In genomic region chr22:19361501-19362103, GRCh38 we compare ENCODE assay signal across 11 cellular contexts.
A peak's percentile ranks its signal among the peaks of the same experiment; 100 is the strongest.
DNase-seq lines count a peak whose midpoint lies in the region; ATAC-seq, FAIRE-seq and TF ChIP-seq lines count a peak whose summit lies in the region.
"Had no signal": no experiment of that assay in that cellular context is flagged by ENCODE, and none has a peak within 500 bp of the region (broad histone marks: within the 10 kb centered on the region; RNA-seq: fewer than 3 reads in every experiment).

No MANE protein-coding gene starts in this region.

- no peak overlapping the region for H3K4me3 Mint-ChIP-seq in activated naive CD4-positive, alpha-beta T cell treated with anti-CD3 and anti-CD28 coated beads for 36 hours

- no peak for TF ChIP-seq RAD21 in Ishikawa (IDR thresholded peaks at IDR 0.05; ENCODE audit: low read depth)

- H3K36me3 Mint-ChIP-seq in activated naive CD4-positive, alpha-beta T cell treated with anti-CD3 and anti-CD28 coated beads for 36 hours (ENCODE audit: low read depth), result peaks cover 33% of the 10 kb centered on the region

- H3K9me3 Mint-ChIP-seq in activated naive CD4-positive, alpha-beta T cell treated with anti-CD3 and anti-CD28 coated beads for 36 hours, result no peaks in the 10 kb centered on the region

- H3K9me3 ChIP-seq in mucosa of descending colon (no peaks in the 10 kb centered on the region), tibial artery (no peaks in the 10 kb centered on the region), smooth muscle cell (replicated peaks; ENCODE audit: low read depth) (no peaks in the 10 kb centered on the region)

- TF ChIP-seq CTCF in mucosa of descending colon (IDR thresholded peaks at IDR 0.05) (no peak), tibial artery (IDR thresholded peaks at IDR 0.05) (no peak), smooth muscle cell (IDR thresholded peaks at IDR 0.05; ENCODE audit: borderline replicate concordance, insufficient read depth, poor library complexity, severe bottlenecking) (no peak)

- no peak overlapping the region for H2AFZ ChIP-seq in smooth muscle cell (ENCODE audit: low read depth)

- no peak overlapping the region for H3K4me2 ChIP-seq in smooth muscle cell

- H3K27ac ChIP-seq in tibial artery (no peak overlapping the region), smooth muscle cell (ENCODE audit: low read depth) (no peak overlapping the region)
- H3K27ac ChIP-seq: VCaP had no signal

- TF ChIP-seq EP300 in Ishikawa (IDR thresholded peaks at IDR 0.05; ENCODE audit: borderline replicate concordance), result no peak

- CTCF ChIA-PET in activated naive CD4-positive, alpha-beta T cell treated with anti-CD3 and anti-CD28 coated beads for 36 hours (lab: Charles Lee), result interaction anchor here (0.6 kb wide), 1 partner anchor 1413 kb away, joined by 3 read pairs; no protein-coding TSS in a partner anchor

- no peaks in the 10 kb centered on the region for H4K20me1 ChIP-seq in smooth muscle cell (ENCODE audit: low read depth)

- H3K27me3 ChIP-seq in tibial artery, result no peaks in the 10 kb centered on the region
- H3K27me3 ChIP-seq in smooth muscle cell (ENCODE audit: low read depth), result no peaks in the 10 kb centered on the region

- FAIRE-seq in GM18507 (lab: Jason Lieb, UNC), result peak; percentile 94
- FAIRE-seq: bronchial epithelial cell, islet of Langerhans had no signal

- H3K4me1 Mint-ChIP-seq in activated naive CD4-positive, alpha-beta T cell treated with anti-CD3 and anti-CD28 coated beads for 36 hours (ENCODE audit: low read depth), result no peaks in the 10 kb centered on the region

- intact Hi-C loops in mucosa of descending colon (cut with DNase I, micrococcal nuclease) (no loop called here), tibial artery (cut with DNase I; ENCODE audit: low total_unique reads) (no loop called here)
- intact Hi-C loops in activated naive CD4-positive, alpha-beta T cell treated with anti-CD3 and anti-CD28 coated beads for 36 hours (cut with micrococcal nuclease), result no loop called here

- DNase-seq in GM18507 (ENCODE audit: extremely low spot score, insufficient read length, low read depth) (peak; percentile 42), mucosa of descending colon (no peak), tibial artery (no peak), smooth muscle cell (lab: John Stamatoyannopoulos, UW; ENCODE audit: unreplicated experiment) (no peak)
- no peak for DNase-seq in activated CD4-positive, alpha-beta T cell treated with anti-CD3 and anti-CD28 coated beads for 1 hour
- no peak for DNase-seq in activated naive CD4-positive, alpha-beta T cell treated with anti-CD3 and anti-CD28 coated beads for 36 hours

- no peaks in the 10 kb centered on the region for H3K79me2 ChIP-seq in smooth muscle cell (ENCODE audit: low read depth)

- no peaks in the 10 kb centered on the region for H3K27me3 Mint-ChIP-seq in activated naive CD4-positive, alpha-beta T cell treated with anti-CD3 and anti-CD28 coated beads for 36 hours (ENCODE audit: low read depth)

- H3K4me1 ChIP-seq in mucosa of descending colon (ENCODE audit: low read depth) (no peaks in the 10 kb centered on the region), tibial artery (no peaks in the 10 kb centered on the region), smooth muscle cell (ENCODE audit: low read depth) (no peaks in the 10 kb centered on the region)

- WGBS in smooth muscle cell (ENCODE audit: low lambda C conversion rate), result 97% methylated on average over 7 of the region's 7 CpGs

- no peaks in the 10 kb centered on the region for H3F3A ChIP-seq in smooth muscle cell (ENCODE audit: low read depth)

- ATAC-seq in GM21825 (IDR thresholded peaks at IDR 0.05; ENCODE audit: unreplicated experiment), result peak; percentile 66
- ATAC-seq in mucosa of descending colon, result peak; percentile 54

- H3K9ac ChIP-seq in smooth muscle cell (ENCODE audit: low read depth), result no peak overlapping the region

- no peak overlapping the region for H3K27ac Mint-ChIP-seq in activated naive CD4-positive, alpha-beta T cell treated with anti-CD3 and anti-CD28 coated beads for 36 hours

- H3K36me3 ChIP-seq in mucosa of descending colon (ENCODE audit: low read depth), result peaks cover 10% of the 10 kb centered on the region
- peaks cover 51 to 91% (median 81%) of the 10 kb centered on the region in 3 donors for H3K36me3 ChIP-seq in tibial artery
- peaks cover 13% of the 10 kb centered on the region for H3K36me3 ChIP-seq in smooth muscle cell (ENCODE audit: low read depth)

- H3K4me3 ChIP-seq in mucosa of descending colon (no peak overlapping the region), tibial artery (no peak overlapping the region), smooth muscle cell (no peak overlapping the region)

TF ChIP-seq in Ishikawa, 13 proteins besides CTCF, POLR2A, EP300 and RAD21:
- TF ChIP-seq ZBTB7A (IDR thresholded peaks at IDR 0.05; ENCODE audit: low read depth) (no peak), CEBPB (IDR thresholded peaks at IDR 0.05) (peak; percentile 49; the same call in 1 of the 2 replicates)
TF ChIP-seq in Ishikawa: peak in this region for 1.
